8 cellular contexts compared by ENCODE assay signal in the genomic region with DNA sequence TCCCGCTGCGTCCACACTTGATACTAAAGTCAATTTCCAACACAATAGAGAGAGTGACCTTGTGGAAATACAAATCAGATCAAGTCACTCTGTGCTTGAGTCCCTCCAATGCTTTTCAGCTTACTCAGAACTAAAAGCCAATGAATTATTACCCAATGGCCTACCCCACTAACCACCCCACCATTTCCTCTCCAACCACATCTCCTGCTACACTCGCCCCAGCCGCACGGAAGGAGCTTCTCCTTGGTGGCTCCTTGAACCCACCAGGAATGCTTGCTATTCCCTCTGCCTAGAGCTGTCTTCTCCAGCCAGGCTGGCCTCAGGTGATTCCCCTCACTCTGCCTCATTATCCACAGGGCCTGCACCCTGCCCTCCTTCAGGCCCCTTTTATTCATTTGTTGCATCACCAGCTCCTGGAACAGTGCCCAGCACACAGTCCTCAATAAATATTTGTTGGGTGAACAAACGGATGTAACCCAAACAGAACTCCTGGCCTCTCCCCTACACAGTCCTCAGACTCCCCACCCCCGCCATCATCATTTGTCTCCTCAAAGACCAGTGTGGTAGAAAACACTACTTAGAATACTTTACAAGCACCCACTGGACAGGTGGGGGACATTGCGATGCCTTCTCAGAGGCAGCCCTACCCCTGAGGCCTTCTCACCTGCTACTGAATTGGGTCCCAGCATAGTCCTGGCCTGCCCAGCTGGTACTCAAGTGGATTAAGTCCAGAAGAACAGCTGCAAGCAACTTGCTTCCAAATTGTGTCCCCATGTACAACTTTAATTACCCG. TPM values are rescaled to one million over a fixed set of nuclear protein-coding genes. Genes with fewer than 3 reads are reported as not detected.
DNase-seq lines count a peak whose midpoint lies in the region; ATAC-seq and TF ChIP-seq lines count a peak whose summit lies in the region.

No MANE protein-coding gene starts in this region.

- H3K4me3 ChIP-seq in choroid plexus epithelial cell (ENCODE audit: low read depth, low read length) = no peak overlapping the region
- no peak overlapping the region for H3K4me3 ChIP-seq in skeletal muscle cell (ENCODE audit: low read depth, low read length)
- H3K4me3 ChIP-seq in CD4-positive, alpha-beta memory T cell (ENCODE audit: low read length in 2 of 2) = no peak overlapping the region

- no peak for TF ChIP-seq CTCF in choroid plexus epithelial cell (conservative IDR thresholded peaks at IDR 0.05; ENCODE audit: low read depth, low read length)

- no peaks in the 10 kb centered on the region for H3K4me1 ChIP-seq in CD4-positive, alpha-beta memory T cell (ENCODE audit: insufficient read depth, low read length)

- peak overlapping the region in 1 of 7 donors; percentile 14 for H3K27ac Mint-ChIP-seq in CD4-positive, alpha-beta memory T cell

- no peaks in the 10 kb centered on the region for H3K36me3 ChIP-seq in CD4-positive, alpha-beta memory T cell (ENCODE audit: insufficient read depth, low read length)

- intact Hi-C loops in CD4-positive, alpha-beta memory T cell (cut with micrococcal nuclease) = no loop called here

- no peak overlapping the region for H3K27ac ChIP-seq in CD4-positive, alpha-beta memory T cell (ENCODE audit: low read depth, low read length)

- H3K9me3 ChIP-seq in CD4-positive, alpha-beta memory T cell (ENCODE audit: control insufficient read depth in 1 of 2, low read length in 2 of 2) = no peaks in the 10 kb centered on the region

- H3K4me1 Mint-ChIP-seq in CD4-positive, alpha-beta memory T cell = no peaks in the 10 kb centered on the region
- no peaks in the 10 kb centered on the region for H3K4me1 Mint-ChIP-seq in activated T-cell treated with anti-CD3 and anti-CD28 coated beads, Interleukin-2, amount 50 U/mL, for 4 hours (ENCODE audit: low read depth)

- POLR2A ChIA-PET in CD4-positive, alpha-beta memory T cell (lab: Charles Lee; ENCODE audit: partially characterized antibody) = no interaction called here

- H3K4me3 Mint-ChIP-seq in CD4-positive, alpha-beta memory T cell = no peak overlapping the region
- no peak overlapping the region for H3K4me3 Mint-ChIP-seq in activated T-cell treated with anti-CD3 and anti-CD28 coated beads, Interleukin-2, amount 50 U/mL, for 4 hours

- DNase-seq in MV-4-11 (lab: John Stamatoyannopoulos, UW) = peak; percentile 68
- DNase-seq in choroid plexus epithelial cell (ENCODE audit: low read depth) = peak; percentile 78
- peak; percentile 75 for DNase-seq in skeletal muscle cell (ENCODE audit: low read depth)
- no peak for DNase-seq in CD4-positive, alpha-beta memory T cell
- no peak for DNase-seq in middle frontal gyrus (ENCODE audit: extremely low spot score, low spot score)
- no peak for DNase-seq in activated T-cell treated with anti-CD3 and anti-CD28 coated beads, Interleukin-2, amount 50 U/mL, for 4 hours
- no peak for DNase-seq in T-helper 2 cell

- H3K27me3 Mint-ChIP-seq in CD4-positive, alpha-beta memory T cell = peaks cover 1 to 5% of the 10 kb centered on the region in 2 donors
- H3K27me3 Mint-ChIP-seq in activated T-cell treated with anti-CD3 and anti-CD28 coated beads, Interleukin-2, amount 50 U/mL, for 4 hours (ENCODE audit: low read depth) = no peaks in the 10 kb centered on the region

- ATAC-seq in GM18861 (IDR thresholded peaks at IDR 0.05; ENCODE audit: unreplicated experiment) = peak; percentile 54
- ATAC-seq in activated T-cell treated with anti-CD3 and anti-CD28 coated beads, Interleukin-2, amount 50 U/mL, for 4 hours = no peak

- no peaks in the 10 kb centered on the region for H3K36me3 Mint-ChIP-seq in CD4-positive, alpha-beta memory T cell
- H3K36me3 Mint-ChIP-seq in activated T-cell treated with anti-CD3 and anti-CD28 coated beads, Interleukin-2, amount 50 U/mL, for 4 hours (ENCODE audit: insufficient read depth) = no peaks in the 10 kb centered on the region

- CTCF ChIA-PET in CD4-positive, alpha-beta memory T cell (lab: Charles Lee; ENCODE audit: partially characterized antibody) = interaction anchor here (1.1 to 2.8 kb wide), 5 partner anchors 9 to 536 kb away, joined by 3 to 7 read pairs (median 4); a partner anchor contains a TSS

- H3K9me3 Mint-ChIP-seq in CD4-positive, alpha-beta memory T cell = no peaks in the 10 kb centered on the region
- no peaks in the 10 kb centered on the region for H3K9me3 Mint-ChIP-seq in activated T-cell treated with anti-CD3 and anti-CD28 coated beads, Interleukin-2, amount 50 U/mL, for 4 hours

- no peaks in the 10 kb centered on the region for H3K27me3 ChIP-seq in CD4-positive, alpha-beta memory T cell (ENCODE audit: insufficient read depth, low read length)

RNA-seq across cellular contexts. Expression of a gene that starts 12.6 kb away (rescaled TPM):
- under 1 TPM; 0.35 to 0.39 TPM for total RNA-seq in CD4-positive, alpha-beta memory T cell
- not detected for polyA plus RNA-seq in CD4-positive, alpha-beta memory T cell
- total RNA-seq in activated T-cell treated with anti-CD3 and anti-CD28 coated beads, Interleukin-2, amount 50 U/mL, for 4 hours = 1 to 10 TPM; 7.7 to 9.0 (median 8.6) TPM

Comparison
In these comparisons a context has a peak if more than half of its experiments do, and no peak if none do; other contexts are left out.
1. DNase-seq: peak in MV-4-11 (single experiment), choroid plexus epithelial cell (single experiment) and skeletal muscle cell (single experiment); none in CD4-positive, alpha-beta memory T cell (0 of 5), middle frontal gyrus (single experiment), activated T-cell treated with anti-CD3 and anti-CD28 coated beads, Interleukin-2, amount 50 U/mL, for 4 hours (single experiment) and T-helper 2 cell (0 of 5).
2. RNA of a gene that starts 12.6 kb away (total RNA-seq): 7.7 to 9.0 TPM in activated T-cell treated with anti-CD3 and anti-CD28 coated beads, Interleukin-2, amount 50 U/mL, for 4 hours; 0.35 to 0.39 TPM in CD4-positive, alpha-beta memory T cell; every median in the first group is over 4 times any median in the second.